In genomic region chr5:34022131-34022705, GRCh38 we compare ENCODE assay signal across 9 cellular contexts. TPM values are rescaled to one million over a fixed set of nuclear protein-coding genes. Genes with fewer than 3 reads are reported as not detected.
DNase-seq lines count a peak whose midpoint lies in the region; ATAC-seq lines count a peak whose summit lies in the region.
"Had no signal": no experiment of that assay in that cellular context is flagged by ENCODE, and none has a peak within 500 bp of the region (broad histone marks: within the 10 kb centered on the region; RNA-seq: fewer than 3 reads in every experiment).

No MANE protein-coding gene starts in this region.

- peaks cover 21% of the 10 kb centered on the region for H3K4me1 Mint-ChIP-seq in activated naive CD4-positive, alpha-beta T cell treated with anti-CD3 and anti-CD28 coated beads for 36 hours (ENCODE audit: low read depth)
- H3K4me1 Mint-ChIP-seq in activated T-helper 17 cell treated with anti-CD3 and anti-CD28 coated beads, Interleukin-2, amount 50 U/mL, for 72 hours = peaks cover 17% of the 10 kb centered on the region
- H3K4me1 Mint-ChIP-seq in stimulated activated effector memory CD8-positive, alpha-beta T cell treated with anti-CD3 and anti-CD28 coated beads, Interleukin-12 subunit alpha, Interleukin-12 subunit beta, amount 100 ng/mL, for 72 hours = peaks cover 26% of the 10 kb centered on the region

- peak overlapping the region; percentile 32 for H3K27ac Mint-ChIP-seq in activated naive CD4-positive, alpha-beta T cell treated with anti-CD3 and anti-CD28 coated beads for 36 hours
- peak overlapping the region; percentile 86 for H3K27ac Mint-ChIP-seq in activated T-helper 17 cell treated with anti-CD3 and anti-CD28 coated beads, Interleukin-2, amount 50 U/mL, for 72 hours
- peak overlapping the region; percentile 87 for H3K27ac Mint-ChIP-seq in stimulated activated effector memory CD8-positive, alpha-beta T cell treated with anti-CD3 and anti-CD28 coated beads, Interleukin-12 subunit alpha, Interleukin-12 subunit beta, amount 100 ng/mL, for 72 hours

- CTCF ChIA-PET in activated naive CD4-positive, alpha-beta T cell treated with anti-CD3 and anti-CD28 coated beads for 36 hours (lab: Charles Lee) = interaction anchor here (0.6 to 1.1 kb wide), 3 partner anchors 13 to 60 kb away, joined by 3 read pairs; no protein-coding TSS in a partner anchor

- H3K4me3 Mint-ChIP-seq in activated naive CD4-positive, alpha-beta T cell treated with anti-CD3 and anti-CD28 coated beads for 36 hours = no peak overlapping the region
- H3K4me3 Mint-ChIP-seq in activated T-helper 17 cell treated with anti-CD3 and anti-CD28 coated beads, Interleukin-2, amount 50 U/mL, for 72 hours = peak overlapping the region; percentile 45
- peak overlapping the region; percentile 55 for H3K4me3 Mint-ChIP-seq in stimulated activated effector memory CD8-positive, alpha-beta T cell treated with anti-CD3 and anti-CD28 coated beads, Interleukin-12 subunit alpha, Interleukin-12 subunit beta, amount 100 ng/mL, for 72 hours

- peaks cover 19% of the 10 kb centered on the region for H3K36me3 Mint-ChIP-seq in activated naive CD4-positive, alpha-beta T cell treated with anti-CD3 and anti-CD28 coated beads for 36 hours (ENCODE audit: low read depth)
- H3K36me3 Mint-ChIP-seq in activated T-helper 17 cell treated with anti-CD3 and anti-CD28 coated beads, Interleukin-2, amount 50 U/mL, for 72 hours (ENCODE audit: low read depth) = peaks cover 34% of the 10 kb centered on the region
- H3K36me3 Mint-ChIP-seq in stimulated activated effector memory CD8-positive, alpha-beta T cell treated with anti-CD3 and anti-CD28 coated beads, Interleukin-12 subunit alpha, Interleukin-12 subunit beta, amount 100 ng/mL, for 72 hours = peaks cover 7% of the 10 kb centered on the region

- ATAC-seq in HG03064 (IDR thresholded peaks at IDR 0.05; ENCODE audit: low read depth, unreplicated experiment) = peak; percentile 82
- peak; percentile 98 for ATAC-seq in activated T-helper 17 cell treated with anti-CD3 and anti-CD28 coated beads, Interleukin-2, amount 50 U/mL, for 72 hours (replicated peaks)
- peak; percentile 99 for ATAC-seq in stimulated activated effector memory CD8-positive, alpha-beta T cell treated with anti-CD3 and anti-CD28 coated beads, Interleukin-12 subunit alpha, Interleukin-12 subunit beta, amount 100 ng/mL, for 72 hours

- peak; percentile 58 for DNase-seq in activated naive CD4-positive, alpha-beta T cell treated with anti-CD3 and anti-CD28 coated beads for 36 hours
- no peak for DNase-seq in activated naive CD4-positive, alpha-beta T cell (lab: John Stamatoyannopoulos, UW)
- peak; percentile 17 to 69 for DNase-seq in stimulated activated effector memory CD8-positive, alpha-beta T cell treated with anti-CD3 and anti-CD28 coated beads, Interleukin-12 subunit alpha, Interleukin-12 subunit beta, amount 100 ng/mL, for 72 hours (ENCODE audit: low spot score in 2 of 2)
- DNase-seq in mucosa of gallbladder (ENCODE audit: low spot score) = no peak
- DNase-seq in NCI-H2029 treated with DMSO at 0.1 percent for 48 hours (lab: John Stamatoyannopoulos, UW) = no peak
- DNase-seq in mesenteric fat pad (ENCODE audit: low spot score) = no peak

- no peaks in the 10 kb centered on the region for H3K27me3 Mint-ChIP-seq in activated naive CD4-positive, alpha-beta T cell treated with anti-CD3 and anti-CD28 coated beads for 36 hours (ENCODE audit: low read depth)
- no peaks in the 10 kb centered on the region for H3K27me3 Mint-ChIP-seq in activated T-helper 17 cell treated with anti-CD3 and anti-CD28 coated beads, Interleukin-2, amount 50 U/mL, for 72 hours

- H3K9me3 Mint-ChIP-seq in activated naive CD4-positive, alpha-beta T cell treated with anti-CD3 and anti-CD28 coated beads for 36 hours = no peaks in the 10 kb centered on the region
- H3K9me3 Mint-ChIP-seq in activated T-helper 17 cell treated with anti-CD3 and anti-CD28 coated beads, Interleukin-2, amount 50 U/mL, for 72 hours = no peaks in the 10 kb centered on the region
- H3K9me3 Mint-ChIP-seq in stimulated activated effector memory CD8-positive, alpha-beta T cell treated with anti-CD3 and anti-CD28 coated beads, Interleukin-12 subunit alpha, Interleukin-12 subunit beta, amount 100 ng/mL, for 72 hours = no peaks in the 10 kb centered on the region

- intact Hi-C loops in activated naive CD4-positive, alpha-beta T cell treated with anti-CD3 and anti-CD28 coated beads for 36 hours (cut with micrococcal nuclease) = no loop called here

RNA-seq across cellular contexts. Expression of gene AMACR, which starts 14.4 kb away (rescaled TPM):
- total RNA-seq in activated naive CD4-positive, alpha-beta T cell treated with anti-CD3 and anti-CD28 coated beads for 36 hours = 10 to 100 TPM in 1 of 2 experiments, 1 to 10 TPM in 1; 8.6 to 10.1 TPM
- total RNA-seq in activated T-helper 17 cell treated with anti-CD3 and anti-CD28 coated beads, Interleukin-2, amount 50 U/mL, for 72 hours = 1 to 10 TPM; 5.4 to 6.6 TPM
- total RNA-seq in mucosa of gallbladder (129 TPM), mesenteric fat pad (5.6 TPM)

RNA-seq across cellular contexts. Expression of gene C1QTNF3, which starts 20.8 kb away (rescaled TPM):
- total RNA-seq in activated naive CD4-positive, alpha-beta T cell treated with anti-CD3 and anti-CD28 coated beads for 36 hours = 1 to 10 TPM; 1.1 to 1.7 TPM
- total RNA-seq in activated T-helper 17 cell treated with anti-CD3 and anti-CD28 coated beads, Interleukin-2, amount 50 U/mL, for 72 hours = 1 to 10 TPM; 2.7 to 5.4 TPM
- total RNA-seq in mucosa of gallbladder (7.0 TPM), mesenteric fat pad (2.7 TPM)

RNA-seq across cellular contexts. Expression of gene SLC45A2, which starts 37.7 kb away (rescaled TPM):
- not detected for total RNA-seq in activated naive CD4-positive, alpha-beta T cell treated with anti-CD3 and anti-CD28 coated beads for 36 hours
- total RNA-seq in activated T-helper 17 cell treated with anti-CD3 and anti-CD28 coated beads, Interleukin-2, amount 50 U/mL, for 72 hours = not detected
- total RNA-seq in mucosa of gallbladder (0.66 TPM), mesenteric fat pad (not detected)
- total RNA-seq: thoracic aorta had no signal

Comparison
In these comparisons a context has a peak if more than half of its experiments do, and no peak if none do; other contexts are left out.
1. DNase-seq: peak in activated naive CD4-positive, alpha-beta T cell treated with anti-CD3 and anti-CD28 coated beads for 36 hours (single experiment) and stimulated activated effector memory CD8-positive, alpha-beta T cell treated with anti-CD3 and anti-CD28 coated beads, Interleukin-12 subunit alpha, Interleukin-12 subunit beta, amount 100 ng/mL, for 72 hours (2 of 2); none in activated naive CD4-positive, alpha-beta T cell (0 of 4), mucosa of gallbladder (single experiment), NCI-H2029 treated with DMSO at 0.1 percent for 48 hours (single experiment) and mesenteric fat pad (single experiment).
2. H3K27ac Mint-ChIP-seq: peak in every context shown above with its lines; median percentile 87 in stimulated activated effector memory CD8-positive, alpha-beta T cell treated with anti-CD3 and anti-CD28 coated beads, Interleukin-12 subunit alpha, Interleukin-12 subunit beta, amount 100 ng/mL, for 72 hours; 86 in activated T-helper 17 cell treated with anti-CD3 and anti-CD28 coated beads, Interleukin-2, amount 50 U/mL, for 72 hours; 32 in activated naive CD4-positive, alpha-beta T cell treated with anti-CD3 and anti-CD28 coated beads for 36 hours.
3. RNA of gene AMACR, which starts 14.4 kb away (total RNA-seq): 129 TPM in mucosa of gallbladder (single experiment); 8.6 to 10.1 TPM in activated naive CD4-positive, alpha-beta T cell treated with anti-CD3 and anti-CD28 coated beads for 36 hours, 5.4 to 6.6 TPM in activated T-helper 17 cell treated with anti-CD3 and anti-CD28 coated beads, Interleukin-2, amount 50 U/mL, for 72 hours and 5.6 TPM in mesenteric fat pad (single experiment); every median in the first group is over 10 times any median in the second.
4. Peak in every context shown above with its lines, with median percentiles within 50 percentile points of each other: ATAC-seq.